13 cellular contexts compared by ENCODE assay signal in the genomic region with DNA sequence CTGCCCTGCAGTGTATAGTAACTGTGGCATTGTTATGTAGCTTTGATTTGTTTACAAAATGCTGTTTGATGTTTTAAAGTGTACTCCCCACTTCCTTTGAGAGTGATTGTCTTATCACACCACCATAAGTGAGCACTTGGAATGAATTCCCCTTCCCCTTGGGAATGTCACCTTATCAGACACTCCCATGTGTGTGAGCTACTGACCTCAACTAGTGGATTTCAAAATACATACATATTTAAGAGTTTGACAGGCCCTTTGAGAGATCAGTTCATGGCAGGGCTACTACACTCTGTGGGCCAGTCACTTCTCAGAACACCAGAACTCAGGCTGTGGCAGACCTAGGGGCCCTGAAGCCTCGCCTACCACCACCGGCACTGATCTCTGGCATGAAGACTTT.
A peak's percentile ranks its signal among the peaks of the same experiment; 100 is the strongest.
DNase-seq lines count a peak whose midpoint lies in the region; ATAC-seq and TF ChIP-seq lines count a peak whose summit lies in the region.
"Had no signal": no experiment of that assay in that cellular context is flagged by ENCODE, and none has a peak within 500 bp of the region (broad histone marks: within the 10 kb centered on the region; RNA-seq: fewer than 3 reads in every experiment).

No MANE protein-coding gene starts in this region.

- intact Hi-C loops in upper lobe of right lung (cut with DNase I): no loop called here
- intact Hi-C loops in prostate gland (cut with DNase I): no loop called here

- 96 to 100% methylated on average over 1 to 2 of the region's 2 CpGs for WGBS in endodermal cell (ENCODE audit: insufficient coverage in 1 of 2, insufficient read length in 1 of 2), 2 experiments
- 100% methylated on average over 2 of the region's 2 CpGs for WGBS in prostate gland

- H3K36me3 ChIP-seq in HUES6 (ENCODE audit: control insufficient read depth, insufficient read depth, low read length) (peaks cover 7% of the 10 kb centered on the region; the same call in 1 of the 2 replicates), endodermal cell (ENCODE audit: control insufficient read depth, insufficient read depth, low read length) (no peaks in the 10 kb centered on the region), upper lobe of right lung (no peaks in the 10 kb centered on the region), prostate gland (no peaks in the 10 kb centered on the region)
- H3K36me3 ChIP-seq: BLaER1 treated with 17β-estradiol and CSF1 and Interleukin-3, amounts not matched to agents 10 nM and 100 nM had no signal

- no peaks in the 10 kb centered on the region for H3K27me3 ChIP-seq in HUES6 (ENCODE audit: control insufficient read depth, insufficient read depth, low read length)
- no peaks in the 10 kb centered on the region for H3K27me3 ChIP-seq in endodermal cell (ENCODE audit: control insufficient read depth, insufficient read depth, low read length, poor library complexity, severe bottlenecking)
- peaks cover 3% of the 10 kb centered on the region for H3K27me3 ChIP-seq in upper lobe of right lung
- H3K27me3 ChIP-seq in prostate gland (replicated peaks; ENCODE audit: insufficient read depth): no peaks in the 10 kb centered on the region
- H3K27me3 ChIP-seq: BLaER1 treated with 17β-estradiol and CSF1 and Interleukin-3, amounts not matched to agents 10 nM and 100 nM had no signal

- TF ChIP-seq CTCF in endodermal cell (conservative IDR thresholded peaks at IDR 0.05) (no peak), upper lobe of right lung (IDR thresholded peaks at IDR 0.05) (no peak), prostate gland (IDR thresholded peaks at IDR 0.05) (no peak)

- DNase-seq in ELF-1 (ENCODE audit: low read depth, low spot score): peak; percentile 31
- DNase-seq in endodermal cell: peak; percentile 48
- no peak for DNase-seq in upper lobe of right lung
- no peak for DNase-seq in prostate gland (ENCODE audit: low spot score)
- DNase-seq in Kasumi-1 (lab: John Stamatoyannopoulos, UW): no peak
- DNase-seq in caudate nucleus (lab: John Stamatoyannopoulos, UW): no peak
- DNase-seq: Calu3; CD8-positive, alpha-beta T cell; DMS79 treated with DMSO at 0.1 percent for 48 hours; HCEC 1CT had no signal

- no peaks in the 10 kb centered on the region for H3K9me3 ChIP-seq in HUES6 (ENCODE audit: control insufficient read depth, insufficient read depth, low read depth, low read length)
- H3K9me3 ChIP-seq in endodermal cell (ENCODE audit: control insufficient read depth, low read length): no peaks in the 10 kb centered on the region
- no peaks in the 10 kb centered on the region for H3K9me3 ChIP-seq in upper lobe of right lung
- no peaks in the 10 kb centered on the region for H3K9me3 ChIP-seq in prostate gland
- H3K9me3 ChIP-seq: BLaER1 treated with 17β-estradiol and CSF1 and Interleukin-3, amounts not matched to agents 10 nM and 100 nM had no signal

- H3K27me3 Mint-ChIP-seq in endodermal cell (ENCODE audit: insufficient read depth): no peaks in the 10 kb centered on the region
- H3K27me3 Mint-ChIP-seq: B cell had no signal

- peaks cover 56% of the 10 kb centered on the region for H3K4me1 Mint-ChIP-seq in endodermal cell
- H3K4me1 Mint-ChIP-seq: B cell had no signal

- peak overlapping the region; percentile 58 for H3K4me3 Mint-ChIP-seq in endodermal cell
- H3K4me3 Mint-ChIP-seq: B cell; CD8-positive, alpha-beta T cell had no signal

- ATAC-seq in upper lobe of right lung: peak; percentile 16
- ATAC-seq: CD8-positive, alpha-beta T cell had no signal

- no peaks in the 10 kb centered on the region for H3K36me3 Mint-ChIP-seq in endodermal cell (ENCODE audit: low read depth)
- H3K36me3 Mint-ChIP-seq: CD8-positive, alpha-beta T cell had no signal

- no peaks in the 10 kb centered on the region for H3K9me3 Mint-ChIP-seq in endodermal cell
- H3K9me3 Mint-ChIP-seq: CD8-positive, alpha-beta T cell had no signal

- H3K4me3 ChIP-seq in HUES6 (ENCODE audit: low read depth, low read length) (peak overlapping the region; percentile 28; the same call in 1 of the 2 replicates), endodermal cell (ENCODE audit: low read length) (no peak overlapping the region), upper lobe of right lung (no peak overlapping the region), prostate gland (no peak overlapping the region)
- H3K4me3 ChIP-seq: BLaER1 treated with 17β-estradiol and CSF1 and Interleukin-3, amounts not matched to agents 10 nM and 100 nM had no signal

- no peak for TF ChIP-seq POLR2A in prostate gland (IDR thresholded peaks at IDR 0.05)

- H3K27ac ChIP-seq in HUES6 (ENCODE audit: low read depth, low read length) (peak overlapping the region; percentile 37; the same call in 1 of the 2 replicates), endodermal cell (ENCODE audit: low read depth, low read length) (no peak overlapping the region), upper lobe of right lung (no peak overlapping the region), prostate gland (no peak overlapping the region), caudate nucleus (ENCODE audit: low read depth, low read length) (no peak overlapping the region)
- H3K27ac ChIP-seq: BLaER1 treated with 17β-estradiol and CSF1 and Interleukin-3, amounts not matched to agents 10 nM and 100 nM had no signal

- H3K9ac ChIP-seq in HUES6 (ENCODE audit: low read length) (peak overlapping the region; percentile 82), endodermal cell (ENCODE audit: extremely low read depth, low read length, poor library complexity, severe bottlenecking) (no peak overlapping the region)
- H3K9ac ChIP-seq: BLaER1 treated with 17β-estradiol and CSF1 and Interleukin-3, amounts not matched to agents 10 nM and 100 nM had no signal

- peak overlapping the region; percentile 58 for H3K27ac Mint-ChIP-seq in endodermal cell
- H3K27ac Mint-ChIP-seq: B cell; CD8-positive, alpha-beta T cell had no signal

- peaks cover 21% of the 10 kb centered on the region for H3K4me1 ChIP-seq in HUES6 (ENCODE audit: control insufficient read depth, insufficient read depth, low read length)
- no peaks in the 10 kb centered on the region for H3K4me1 ChIP-seq in endodermal cell (ENCODE audit: control insufficient read depth, insufficient read depth, low read length)
- H3K4me1 ChIP-seq in upper lobe of right lung: no peaks in the 10 kb centered on the region
- H3K4me1 ChIP-seq in prostate gland (replicated peaks): no peaks in the 10 kb centered on the region
- H3K4me1 ChIP-seq: BLaER1 treated with 17β-estradiol and CSF1 and Interleukin-3, amounts not matched to agents 10 nM and 100 nM had no signal

Comparison
In these comparisons a context has a peak if more than half of its experiments do, and no peak if none do; other contexts are left out.
1. DNase-seq: peak in ELF-1 (single experiment) and endodermal cell (single experiment); none in upper lobe of right lung (single experiment), prostate gland (single experiment), Kasumi-1 (0 of 2) and caudate nucleus (0 of 61).